ENCODE assay signal across 27 cellular contexts in genomic region chrX:82320554-82320953, GRCh38.
"Had no signal": no experiment of that assay in that cellular context is flagged by ENCODE, and none has a peak within 500 bp of the region (broad histone marks: within the 10 kb centered on the region; RNA-seq: fewer than 3 reads in every experiment).

No MANE protein-coding gene starts in this region.

- H3K4me3 ChIP-seq: body of pancreas, cardiac muscle cell, lower lobe of right lung, psoas muscle, stomach, suprapubic skin, tibial nerve had no signal

- H3K27me3 ChIP-seq: body of pancreas, cardiac muscle cell, stomach, suprapubic skin, tibial nerve had no signal

- H3K27ac ChIP-seq: body of pancreas, cardiac muscle cell, lower lobe of right lung, psoas muscle, stomach, suprapubic skin, tibial nerve had no signal

- H3K4me1 ChIP-seq: lower lobe of right lung, psoas muscle, stomach, suprapubic skin, tibial nerve had no signal

- ATAC-seq: activated CD4-positive, CD25-positive, alpha-beta regulatory T cell treated with anti-CD3 and anti-CD28 coated beads, Interleukin-2, amount 50 U/mL, for 24 hours; activated CD8-positive, alpha-beta memory T cell treated with anti-CD3 and anti-CD28 coated beads, Interleukin-2, amount 10 ng/mL, durations not matched to agents 7 days and 5 days; activated CD8-positive, alpha-beta T cell treated with anti-CD3 and anti-CD28 coated beads for 36 hours; activated naive CD8-positive, alpha-beta T cell treated with anti-CD3 and anti-CD28 coated beads, Interleukin-2, amount 50 U/mL, for 24 hours; body of pancreas; left cardiac atrium; psoas muscle; sciatic nerve; stimulated activated effector memory CD8-positive, alpha-beta T cell treated with anti-CD3 and anti-CD28 coated beads, Interleukin-12 subunit alpha, Interleukin-12 subunit beta, amount 100 ng/mL, for 72 hours had no signal

- FAIRE-seq: endometrium, small intestine had no signal

- DNase-seq: activated CD4-positive, alpha-beta T cell treated with anti-CD3 and anti-CD28 coated beads, Interleukin-2, amount 10 ng/mL, durations not matched to agents 24 days and 14 days; activated CD8-positive, alpha-beta memory T cell treated with anti-CD3 and anti-CD28 coated beads, Interleukin-2, amount 10 ng/mL, durations not matched to agents 7 days and 5 days; activated CD8-positive, alpha-beta T cell treated with anti-CD3 and anti-CD28 coated beads for 36 hours; activated effector memory CD4-positive, alpha-beta T cell treated with anti-CD3 and anti-CD28 coated beads, Interleukin-2, amount 50 U/mL, for 16 hours; activated naive CD4-positive, alpha-beta T cell treated with anti-CD3 and anti-CD28 coated beads, Interleukin-2, amount 50 U/mL, for 16 hours; activated naive CD8-positive, alpha-beta T cell treated with anti-CD3 and anti-CD28 coated beads, Interleukin-2, amount 50 U/mL, for 24 hours; activated T-cell treated with anti-CD3 and anti-CD28 coated beads for 4 hours; body of pancreas; effector CD4-positive, alpha-beta T cell; erythroblast; foreskin fibroblast; glutamatergic neuron; hippocampal formation; left cardiac atrium; lower lobe of right lung; naive B cell; psoas muscle; small intestine; stimulated activated CD4-positive, alpha-beta T cell treated with anti-CD3 and anti-CD28 coated beads, Interleukin-2, amount 100 ng/mL, for 24 hours; stomach had no signal

- H3K9me3 ChIP-seq: body of pancreas, lower lobe of right lung, psoas muscle, stomach, suprapubic skin, tibial nerve had no signal

- H3K36me3 ChIP-seq: cardiac muscle cell, lower lobe of right lung, stomach, suprapubic skin, tibial nerve had no signal
